In the genomic region with DNA sequence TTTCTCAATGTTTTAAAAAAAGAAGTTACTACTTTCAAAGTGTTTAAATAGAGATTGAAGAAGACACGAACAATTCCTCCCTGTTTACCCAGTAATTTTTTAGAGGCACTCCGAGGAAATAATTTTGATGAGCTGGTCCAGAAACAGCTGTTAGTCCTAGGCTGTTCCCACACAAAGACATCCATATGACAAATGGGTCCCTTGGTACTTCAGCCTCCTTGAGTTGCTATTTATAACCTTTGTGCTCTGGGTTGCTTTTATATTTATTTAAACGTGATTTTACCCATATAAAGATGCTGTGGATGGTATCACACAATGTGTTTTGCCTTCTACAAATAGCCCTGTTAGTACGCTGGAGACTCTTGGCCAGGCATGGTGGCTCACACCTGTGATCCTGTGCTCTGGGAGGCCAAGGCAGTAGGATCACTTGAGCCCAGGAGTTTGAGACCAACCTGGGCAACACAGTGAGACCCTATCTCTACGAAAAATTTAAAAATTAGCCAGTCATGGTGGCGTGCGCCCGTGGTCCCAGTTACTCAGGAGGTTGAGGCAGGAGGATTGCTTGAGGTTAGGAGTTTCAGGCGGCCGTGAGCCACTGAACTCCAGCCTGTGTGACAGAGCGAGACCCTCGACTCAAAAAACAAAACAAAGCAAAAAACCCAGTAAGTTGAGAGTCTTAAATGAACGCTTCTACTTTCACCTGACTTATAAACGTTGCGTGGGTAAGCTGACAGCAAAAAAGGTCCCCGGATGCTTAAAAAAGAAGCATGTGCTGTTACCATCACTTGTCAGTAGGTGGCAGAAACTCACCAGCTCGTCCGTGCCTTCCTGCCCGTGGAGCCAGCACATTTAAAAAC, we compare ENCODE assay signal across 8 cellular contexts. TPM values are rescaled to one million over a fixed set of nuclear protein-coding genes. Genes with fewer than 3 reads are reported as not detected.
A peak's percentile ranks its signal among the peaks of the same experiment; 100 is the strongest.
DNase-seq lines count a peak whose midpoint lies in the region; ATAC-seq and TF ChIP-seq lines count a peak whose summit lies in the region.

No MANE protein-coding gene starts in this region.

- no peaks in the 10 kb centered on the region for H3K36me3 ChIP-seq in BE2C
- H3K36me3 ChIP-seq in skeletal muscle satellite cell (ENCODE audit: insufficient read depth, low read length), result no peaks in the 10 kb centered on the region

- H3K4me1 ChIP-seq in BE2C (no peaks in the 10 kb centered on the region), skeletal muscle satellite cell (ENCODE audit: control insufficient read depth, insufficient read depth, low read length) (peaks cover 14% of the 10 kb centered on the region)

- H3K4me2 ChIP-seq in skeletal muscle satellite cell (ENCODE audit: low read length), result peak overlapping the region; percentile 41

- DNase-seq in BE2C, result peak; percentile 61
- peak; percentile 74 for DNase-seq in NCI-H1694 (lab: John Stamatoyannopoulos, UW)
- peak; percentile 45 for DNase-seq in T-helper 22 cell (ENCODE audit: low read depth)
- DNase-seq in astrocyte of the hippocampus (ENCODE audit: low read depth, low spot score), result peak; percentile 86
- peak; percentile 40 to 75 for DNase-seq in hippocampal formation (lab: John Stamatoyannopoulos, UW)

- H3K9ac ChIP-seq in skeletal muscle satellite cell (ENCODE audit: low read depth, low read length), result peak overlapping the region; percentile 37

- peak; percentile 52 for ATAC-seq in GM21526 (IDR thresholded peaks at IDR 0.05; ENCODE audit: low FRiP score, unreplicated experiment)
- ATAC-seq in GM21515 (IDR thresholded peaks at IDR 0.05; ENCODE audit: unreplicated experiment), result no peak

- H3K27me3 ChIP-seq in BE2C, result no peaks in the 10 kb centered on the region
- H3K27me3 ChIP-seq in skeletal muscle satellite cell (ENCODE audit: control insufficient read depth, insufficient read depth, low read length), result no peaks in the 10 kb centered on the region

- peak; percentile 85 for TF ChIP-seq CTCF in BE2C (IDR thresholded peaks at IDR 0.05; ENCODE audit: low read depth, low read length)

- no peaks in the 10 kb centered on the region for H3K9me3 ChIP-seq in BE2C
- H3K9me3 ChIP-seq in skeletal muscle satellite cell (replicated peaks; ENCODE audit: low read length), result no peaks in the 10 kb centered on the region

- peak overlapping the region; percentile 34 for H3K4me3 ChIP-seq in BE2C (ENCODE audit: low read depth, low read length)
- no peak overlapping the region for H3K4me3 ChIP-seq in skeletal muscle satellite cell (ENCODE audit: low read length)

RNA-seq across cellular contexts. Expression of a gene that starts 56.9 kb away (rescaled TPM):
- not detected for polyA plus RNA-seq in BE2C (2012; ENCODE audit: insufficient read depth, insufficient read length, low read depth)
- not detected in 2 replicates for total RNA-seq in skeletal muscle satellite cell (2012; rRNA removed)
